In genomic region chr20:58670659-58671058, GRCh38 we compare ENCODE assay signal across 21 cellular contexts.
"Had no signal": no experiment of that assay in that cellular context is flagged by ENCODE, and none has a peak within 500 bp of the region (broad histone marks: within the 10 kb centered on the region; RNA-seq: fewer than 3 reads in every experiment).

No MANE protein-coding gene starts in this region.

- H3K4me1 ChIP-seq: breast epithelium, tibial nerve had no signal

- H3K9me3 Mint-ChIP-seq: activated CD4-positive, alpha-beta memory T cell treated with anti-CD3 and anti-CD28 coated beads, Interleukin-2, amount 10 ng/mL, durations not matched to agents 7 days and 5 days; activated naive CD4-positive, alpha-beta T cell treated with anti-CD3 and anti-CD28 coated beads, Interleukin-2, amount 50 U/mL, for 72 hours; activated T-cell treated with anti-CD3 and anti-CD28 coated beads, Interleukin-2, amount 50 U/mL, for 4 hours; immature natural killer cell; neural crest cell had no signal

- H3K27ac ChIP-seq: adrenal gland, breast epithelium, gastroesophageal sphincter, tibial nerve had no signal

- H3K27me3 ChIP-seq: adrenal gland, breast epithelium, gastroesophageal sphincter, tibial nerve had no signal

- H3K9me3 ChIP-seq: adrenal gland, breast epithelium, gastroesophageal sphincter, tibial nerve had no signal

- DNase-seq: activated CD4-positive, alpha-beta memory T cell treated with anti-CD3 and anti-CD28 coated beads, Interleukin-2, amount 10 ng/mL, durations not matched to agents 7 days and 5 days; activated CD4-positive, alpha-beta T cell treated with anti-CD3 and anti-CD28 coated beads for 48 hours; activated CD4-positive, CD25-positive, alpha-beta regulatory T cell; activated effector memory CD4-positive, alpha-beta T cell treated with anti-CD3 and anti-CD28 coated beads, Interleukin-2, amount 50 U/mL, for 16 hours; activated T-cell treated with anti-CD3 and anti-CD28 coated beads, Interleukin-2, amount 50 U/mL, for 4 hours; adrenal gland; cortex of kidney; immature natural killer cell; left ventricle myocardium superior; stimulated activated CD4-positive, alpha-beta T cell treated with anti-CD3 and anti-CD28 coated beads, Interleukin-12 subunit alpha, Interleukin-12 subunit beta, amount 100 ng/mL, for 4 hours; stimulated activated CD4-positive, alpha-beta T cell treated with anti-CD3 and anti-CD28 coated beads, Interleukin-1b, Interleukin-23, amount 100 ng/mL, for 48 hours; stimulated activated naive CD8-positive, alpha-beta T cell treated with anti-CD3 and anti-CD28 coated beads, Interleukin-15, Interleukin-2, amounts not matched to agents 100 U/mL and 50 U/mL, for 24 hours; T-helper 1 cell; T-helper 9 cell had no signal

- H3K4me3 ChIP-seq: adrenal gland, breast epithelium, gastroesophageal sphincter, tibial nerve had no signal

- ATAC-seq: activated naive CD4-positive, alpha-beta T cell treated with anti-CD3 and anti-CD28 coated beads, Interleukin-2, amount 50 U/mL, for 72 hours; activated T-cell treated with anti-CD3 and anti-CD28 coated beads, Interleukin-2, amount 50 U/mL, for 4 hours; esophagus mucosa; gastroesophageal sphincter; left ventricle myocardium superior; stimulated activated naive CD8-positive, alpha-beta T cell treated with anti-CD3 and anti-CD28 coated beads, Interleukin-15, Interleukin-2, amounts not matched to agents 100 U/mL and 50 U/mL, for 24 hours had no signal

- H3K27ac Mint-ChIP-seq: activated CD4-positive, alpha-beta memory T cell treated with anti-CD3 and anti-CD28 coated beads, Interleukin-2, amount 10 ng/mL, durations not matched to agents 7 days and 5 days; immature natural killer cell; progenitor cell of endocrine pancreas had no signal

- H3K4me1 Mint-ChIP-seq: neural crest cell had no signal

- H3K4me3 Mint-ChIP-seq: activated CD4-positive, alpha-beta memory T cell treated with anti-CD3 and anti-CD28 coated beads, Interleukin-2, amount 10 ng/mL, durations not matched to agents 7 days and 5 days; activated T-cell treated with anti-CD3 and anti-CD28 coated beads, Interleukin-2, amount 50 U/mL, for 4 hours; immature natural killer cell; neural crest cell had no signal

- H3K27me3 Mint-ChIP-seq: activated CD4-positive, alpha-beta memory T cell treated with anti-CD3 and anti-CD28 coated beads, Interleukin-2, amount 10 ng/mL, durations not matched to agents 7 days and 5 days; progenitor cell of endocrine pancreas had no signal
